Comparison of ENCODE assay signal across 1 cellular context in genomic region chr4:174012135-174012923, GRCh38.
TF ChIP-seq lines count a peak whose summit lies in the region.

No MANE protein-coding gene starts in this region.

TF ChIP-seq in HEK293, 187 proteins besides CTCF, POLR2A, EP300 and RAD21 (continued from another document):
- TF ChIP-seq ZBTB10 (tag by site-specific recombination; IDR thresholded peaks at IDR 0.05) = no peak
- no peak for TF ChIP-seq ZNF221 (tag by site-specific recombination; IDR thresholded peaks at IDR 0.05; ENCODE audit: borderline replicate concordance)
- 0 out of 2 replicates have a peak, but pooled peaks have one; percentile 12 for TF ChIP-seq ZBTB17 (tag by site-specific recombination; IDR thresholded peaks at IDR 0.05)
- TF ChIP-seq ZNF24 (tag by site-specific recombination; IDR thresholded peaks at IDR 0.05) = no peak
- TF ChIP-seq, protein P1, sequence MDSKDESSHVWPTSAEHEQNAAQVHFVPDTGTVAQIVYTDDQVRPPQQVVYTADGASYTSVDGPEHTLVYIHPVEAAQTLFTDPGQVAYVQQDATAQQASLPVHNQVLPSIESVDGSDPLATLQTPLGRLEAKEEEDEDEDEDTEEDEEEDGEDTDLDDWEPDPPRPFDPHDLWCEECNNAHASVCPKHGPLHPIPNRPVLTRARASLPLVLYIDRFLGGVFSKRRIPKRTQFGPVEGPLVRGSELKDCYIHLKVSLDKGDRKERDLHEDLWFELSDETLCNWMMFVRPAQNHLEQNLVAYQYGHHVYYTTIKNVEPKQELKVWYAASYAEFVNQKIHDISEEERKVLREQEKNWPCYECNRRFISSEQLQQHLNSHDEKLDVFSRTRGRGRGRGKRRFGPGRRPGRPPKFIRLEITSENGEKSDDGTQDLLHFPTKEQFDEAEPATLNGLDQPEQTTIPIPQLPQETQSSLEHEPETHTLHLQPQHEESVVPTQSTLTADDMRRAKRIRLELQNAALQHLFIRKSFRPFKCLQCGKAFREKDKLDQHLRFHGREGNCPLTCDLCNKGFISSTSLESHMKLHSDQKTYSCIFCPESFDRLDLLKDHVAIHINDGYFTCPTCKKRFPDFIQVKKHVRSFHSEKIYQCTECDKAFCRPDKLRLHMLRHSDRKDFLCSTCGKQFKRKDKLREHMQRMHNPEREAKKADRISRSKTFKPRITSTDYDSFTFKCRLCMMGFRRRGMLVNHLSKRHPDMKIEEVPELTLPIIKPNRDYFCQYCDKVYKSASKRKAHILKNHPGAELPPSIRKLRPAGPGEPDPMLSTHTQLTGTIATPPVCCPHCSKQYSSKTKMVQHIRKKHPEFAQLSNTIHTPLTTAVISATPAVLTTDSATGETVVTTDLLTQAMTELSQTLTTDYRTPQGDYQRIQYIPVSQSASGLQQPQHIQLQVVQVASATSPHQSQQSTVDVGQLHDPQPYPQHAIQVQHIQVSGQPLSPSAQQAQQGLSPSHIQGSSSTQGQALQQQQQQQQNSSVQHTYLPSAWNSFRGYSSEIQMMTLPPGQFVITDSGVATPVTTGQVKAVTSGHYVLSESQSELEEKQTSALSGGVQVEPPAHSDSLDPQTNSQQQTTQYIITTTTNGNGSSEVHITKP (tag by site-specific recombination; IDR thresholded peaks at IDR 0.05) = peak; percentile 63; the same call in 1 of the 2 replicates
- TF ChIP-seq ZNF366 (tag by site-specific recombination; conservative IDR thresholded peaks at IDR 0.05) = no peak
- TF ChIP-seq, protein P2, sequence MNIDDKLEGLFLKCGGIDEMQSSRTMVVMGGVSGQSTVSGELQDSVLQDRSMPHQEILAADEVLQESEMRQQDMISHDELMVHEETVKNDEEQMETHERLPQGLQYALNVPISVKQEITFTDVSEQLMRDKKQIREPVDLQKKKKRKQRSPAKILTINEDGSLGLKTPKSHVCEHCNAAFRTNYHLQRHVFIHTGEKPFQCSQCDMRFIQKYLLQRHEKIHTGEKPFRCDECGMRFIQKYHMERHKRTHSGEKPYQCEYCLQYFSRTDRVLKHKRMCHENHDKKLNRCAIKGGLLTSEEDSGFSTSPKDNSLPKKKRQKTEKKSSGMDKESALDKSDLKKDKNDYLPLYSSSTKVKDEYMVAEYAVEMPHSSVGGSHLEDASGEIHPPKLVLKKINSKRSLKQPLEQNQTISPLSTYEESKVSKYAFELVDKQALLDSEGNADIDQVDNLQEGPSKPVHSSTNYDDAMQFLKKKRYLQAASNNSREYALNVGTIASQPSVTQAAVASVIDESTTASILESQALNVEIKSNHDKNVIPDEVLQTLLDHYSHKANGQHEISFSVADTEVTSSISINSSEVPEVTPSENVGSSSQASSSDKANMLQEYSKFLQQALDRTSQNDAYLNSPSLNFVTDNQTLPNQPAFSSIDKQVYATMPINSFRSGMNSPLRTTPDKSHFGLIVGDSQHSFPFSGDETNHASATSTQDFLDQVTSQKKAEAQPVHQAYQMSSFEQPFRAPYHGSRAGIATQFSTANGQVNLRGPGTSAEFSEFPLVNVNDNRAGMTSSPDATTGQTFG (tag by site-specific recombination; IDR thresholded peaks at IDR 0.05; ENCODE audit: borderline replicate concordance) = no peak
- 0 out of 2 replicates have a peak, but pooled peaks have one; percentile 4 for TF ChIP-seq ZIC2 (tag by site-specific recombination; IDR thresholded peaks at IDR 0.05)
- TF ChIP-seq SP3 (tag by site-specific recombination; IDR thresholded peaks at IDR 0.05) = no peak
- TF ChIP-seq ZNF600 (tag by site-specific recombination; IDR thresholded peaks at IDR 0.05) = 0 out of 2 replicates have a peak, but pooled peaks have one; percentile 21
- TF ChIP-seq ZNF423 (tag by site-specific recombination; IDR thresholded peaks at IDR 0.05) = 0 out of 2 replicates have a peak, but pooled peaks have one; percentile 18
- no peak for TF ChIP-seq ZFP37 (tag by site-specific recombination; IDR thresholded peaks at IDR 0.05)
- peak; percentile 72 for TF ChIP-seq TRIM28 (IDR thresholded peaks at IDR 0.05; ENCODE audit: borderline replicate concordance, low read length)
- no peak for TF ChIP-seq ZXDB (tag by site-specific recombination; IDR thresholded peaks at IDR 0.05)
- no peak for TF ChIP-seq ZNF660 (tag by site-specific recombination; IDR thresholded peaks at IDR 0.05)
- no peak for TF ChIP-seq MYNN (tag by site-specific recombination; IDR thresholded peaks at IDR 0.05; ENCODE audit: borderline replicate concordance)
- TF ChIP-seq ZNF548 (tag by site-specific recombination; IDR thresholded peaks at IDR 0.05) = no peak
- TF ChIP-seq ZNF223 (tag by site-specific recombination; IDR thresholded peaks at IDR 0.05) = no peak
